Comparison of ENCODE assay signal across 21 cellular contexts in genomic region chrY:16636254-16636653, GRCh38.
DNase-seq lines count a peak whose midpoint lies in the region; ATAC-seq, FAIRE-seq and TF ChIP-seq lines count a peak whose summit lies in the region.
"Had no signal": no experiment of that assay in that cellular context is flagged by ENCODE, and none has a peak within 500 bp of the region (broad histone marks: within the 10 kb centered on the region; RNA-seq: fewer than 3 reads in every experiment).

No MANE protein-coding gene starts in this region.

- H3K27ac ChIP-seq in OCI-LY7 (ENCODE audit: low read depth, low read length, poor library complexity, severe bottlenecking) (peak overlapping the region; percentile 65), ovary (no peak overlapping the region)
- H3K27ac ChIP-seq: esophagus squamous epithelium had no signal

- FAIRE-seq in GM18507 (lab: Jason Lieb, UNC) = peak; percentile 90
- FAIRE-seq: HTR-8/SVneo had no signal

- CTCF ChIA-PET in OCI-LY7 (lab: Charles Lee; ENCODE audit: unreplicated experiment) = no interaction called here
- CTCF ChIA-PET in activated CD4-positive, alpha-beta T cell treated with anti-CD3 and anti-CD28 coated beads for 36 hours (lab: Charles Lee) = no interaction called here

- TF ChIP-seq CTCF in OCI-LY7 (conservative IDR thresholded peaks at IDR 0.05; ENCODE audit: low read length) (no peak), ovary (IDR thresholded peaks at IDR 0.05) (no peak)

- H3K4me2 ChIP-seq in OCI-LY7 (ENCODE audit: low read length) = peak overlapping the region; percentile 45

- no peak overlapping the region for H3K27ac Mint-ChIP-seq in activated CD4-positive, alpha-beta T cell treated with anti-CD3 and anti-CD28 coated beads for 36 hours
- H3K27ac Mint-ChIP-seq: activated naive CD4-positive, alpha-beta T cell treated with anti-CD3 and anti-CD28 coated beads, Interleukin-2, amount 50 U/mL, for 24 hours had no signal

- no peaks in the 10 kb centered on the region for H3K9me2 ChIP-seq in OCI-LY7 (ENCODE audit: insufficient read depth, low read length)

- no peak overlapping the region for H3K4me3 Mint-ChIP-seq in activated CD4-positive, alpha-beta T cell treated with anti-CD3 and anti-CD28 coated beads for 36 hours
- H3K4me3 Mint-ChIP-seq: activated naive CD4-positive, alpha-beta T cell treated with anti-CD3 and anti-CD28 coated beads, Interleukin-2, amount 50 U/mL, for 24 hours; neural crest cell had no signal

- H3K4me3 ChIP-seq in OCI-LY7 (ENCODE audit: low read depth, low read length, poor library complexity, severe bottlenecking) = peak overlapping the region; percentile 15
- H3K4me3 ChIP-seq in ovary = no peak overlapping the region
- H3K4me3 ChIP-seq: body of pancreas, esophagus squamous epithelium had no signal

- no peaks in the 10 kb centered on the region for H3K4me1 Mint-ChIP-seq in activated CD4-positive, alpha-beta T cell treated with anti-CD3 and anti-CD28 coated beads for 36 hours
- H3K4me1 Mint-ChIP-seq: activated naive CD4-positive, alpha-beta T cell treated with anti-CD3 and anti-CD28 coated beads, Interleukin-2, amount 50 U/mL, for 24 hours; neural crest cell had no signal

- TF ChIP-seq POLR2A in ovary (IDR thresholded peaks at IDR 0.05) = no peak

- H3K27me3 Mint-ChIP-seq in activated CD4-positive, alpha-beta T cell treated with anti-CD3 and anti-CD28 coated beads for 36 hours = no peaks in the 10 kb centered on the region
- H3K27me3 Mint-ChIP-seq: activated naive CD4-positive, alpha-beta T cell treated with anti-CD3 and anti-CD28 coated beads, Interleukin-2, amount 50 U/mL, for 24 hours had no signal

- H3K36me3 ChIP-seq in OCI-LY7 (ENCODE audit: insufficient read depth, low read length) (no peaks in the 10 kb centered on the region), ovary (no peaks in the 10 kb centered on the region)
- H3K36me3 ChIP-seq: esophagus squamous epithelium had no signal

- intact Hi-C loops in OCI-LY7 (cut with micrococcal nuclease; ENCODE audit: unreplicated experiment) (no loop called here), cardiac septum (cut with DNase I) (no loop called here), ovary (cut with DNase I) (no loop called here)
- intact Hi-C loops in activated CD4-positive, alpha-beta T cell treated with anti-CD3 and anti-CD28 coated beads for 36 hours (cut with DNase I, micrococcal nuclease) = no loop called here

- peak; percentile 98 for ATAC-seq in GM21528 (IDR thresholded peaks at IDR 0.05; ENCODE audit: low FRiP score, unreplicated experiment)
- peak; percentile 99 for ATAC-seq in HG03175 (IDR thresholded peaks at IDR 0.05; ENCODE audit: unreplicated experiment)
- ATAC-seq in activated CD4-positive, alpha-beta T cell treated with anti-CD3 and anti-CD28 coated beads for 36 hours = no peak
- ATAC-seq: body of pancreas; Right ventricle myocardium inferior; stimulated activated naive CD8-positive, alpha-beta T cell treated with anti-CD3 and anti-CD28 coated beads, Interleukin-15, Interleukin-2, amounts not matched to agents 100 U/mL and 50 U/mL, for 24 hours had no signal

- no CpG with 5 or more reads among the region's 4 CpGs for WGBS in ovary, 3 donors

- no peak for DNase-seq in GM18507 (ENCODE audit: extremely low spot score, insufficient read length, low read depth)
- DNase-seq in OCI-LY7 (ENCODE audit: low spot score) = peak; percentile 72
- DNase-seq in activated CD4-positive, alpha-beta T cell treated with anti-CD3 and anti-CD28 coated beads for 36 hours = no peak
- DNase-seq in cardiac septum (ENCODE audit: low spot score) = no peak
- no peak for DNase-seq in ovary
- DNase-seq in NCI-H146 treated with DMSO at 0.1 percent for 48 hours (lab: John Stamatoyannopoulos, UW; ENCODE audit: unreplicated experiment) = no peak
- DNase-seq: body of pancreas; esophagus squamous epithelium; GOT3; head of caudate nucleus; islet precursor cell; NCI-H2029 treated with DMSO at 0.1 percent for 48 hours; NCI-H774; stimulated activated CD4-positive, alpha-beta T cell treated with anti-CD3 and anti-CD28 coated beads, Interleukin-12 subunit alpha, Interleukin-12 subunit beta, amount 100 ng/mL, for 4 hours; stimulated activated naive CD8-positive, alpha-beta T cell treated with anti-CD3 and anti-CD28 coated beads, Interleukin-15, Interleukin-2, amounts not matched to agents 100 U/mL and 50 U/mL, for 24 hours had no signal

- H3K9me3 Mint-ChIP-seq in activated CD4-positive, alpha-beta T cell treated with anti-CD3 and anti-CD28 coated beads for 36 hours (ENCODE audit: low read depth) = peaks cover 2% of the 10 kb centered on the region
- H3K9me3 Mint-ChIP-seq: activated naive CD4-positive, alpha-beta T cell treated with anti-CD3 and anti-CD28 coated beads, Interleukin-2, amount 50 U/mL, for 24 hours; neural crest cell had no signal

- H3K36me3 Mint-ChIP-seq in activated CD4-positive, alpha-beta T cell treated with anti-CD3 and anti-CD28 coated beads for 36 hours (ENCODE audit: low read depth) = no peaks in the 10 kb centered on the region
- H3K36me3 Mint-ChIP-seq: activated naive CD4-positive, alpha-beta T cell treated with anti-CD3 and anti-CD28 coated beads, Interleukin-2, amount 50 U/mL, for 24 hours had no signal

- H3K9me3 ChIP-seq in OCI-LY7 (ENCODE audit: low read length) (no peaks in the 10 kb centered on the region), ovary (no peaks in the 10 kb centered on the region)
- H3K9me3 ChIP-seq: body of pancreas, esophagus squamous epithelium had no signal

- peak overlapping the region; percentile 94 for H2AFZ ChIP-seq in OCI-LY7 (ENCODE audit: low read length)

- H3K4me1 ChIP-seq in OCI-LY7 (ENCODE audit: insufficient read depth, low read length, poor library complexity, severe bottlenecking) (peaks cover 17% of the 10 kb centered on the region), ovary (ENCODE audit: insufficient read depth) (no peaks in the 10 kb centered on the region)
- H3K4me1 ChIP-seq: body of pancreas had no signal

- POLR2A ChIA-PET in OCI-LY7 (lab: Charles Lee) = interaction anchor here (0.6 kb wide), 1 partner anchor 211 kb away, joined by 6 read pairs; no protein-coding TSS in a partner anchor
- POLR2A ChIA-PET in activated CD4-positive, alpha-beta T cell treated with anti-CD3 and anti-CD28 coated beads for 36 hours (lab: Charles Lee) = no interaction called here

- H3K27me3 ChIP-seq in ovary = no peaks in the 10 kb centered on the region
- H3K27me3 ChIP-seq: body of pancreas, esophagus squamous epithelium had no signal

- H4K20me1 ChIP-seq in OCI-LY7 (ENCODE audit: insufficient read depth, low read length) = no peaks in the 10 kb centered on the region

- no peak for TF ChIP-seq EP300 in ovary (IDR thresholded peaks at IDR 0.05)

- no peaks in the 10 kb centered on the region for H3K79me2 ChIP-seq in OCI-LY7 (ENCODE audit: insufficient read depth, low read depth, low read length)

- no TSS peak for BruUV-seq in OCI-LY7 (replicated peaks; lab: Mats Ljungman, UMichigan)
